In genomic region chr10:115958043-115958442, GRCh38 we compare ENCODE assay signal across 9 cellular contexts.
"Had no signal": no experiment of that assay in that cellular context is flagged by ENCODE, and none has a peak within 500 bp of the region (broad histone marks: within the 10 kb centered on the region; RNA-seq: fewer than 3 reads in every experiment).

No MANE protein-coding gene starts in this region.

- H3K27ac Mint-ChIP-seq: HFFc6, IgD-negative memory B cell had no signal

- H3K36me3 ChIP-seq: HAP-1 had no signal

- H3K4me2 ChIP-seq: KMS-11 had no signal

- H3K9me3 ChIP-seq: HAP-1 had no signal

- H3K9ac ChIP-seq: GM23248, KMS-11 had no signal

- H3K4me3 Mint-ChIP-seq: HFFc6, IgD-negative memory B cell had no signal

- ATAC-seq: HCT116 had no signal

- H3K27ac ChIP-seq: GM23248, HL-60, KMS-11 had no signal

- H3K9me3 Mint-ChIP-seq: HFFc6 had no signal

- H3K4me3 ChIP-seq: GM23248, HAP-1 had no signal

- H3K4me1 Mint-ChIP-seq: IgD-negative memory B cell had no signal

- DNase-seq: GM23248, H7, HFFc6, KBM-7 had no signal

- H3K27me3 Mint-ChIP-seq: IgD-negative memory B cell had no signal
